22 cellular contexts compared by ENCODE assay signal in genomic region chr10:46035923-46036849, GRCh38. TPM values are rescaled to one million over a fixed set of nuclear protein-coding genes. Genes with fewer than 3 reads are reported as not detected.
DNase-seq lines count a peak whose midpoint lies in the region; ATAC-seq and TF ChIP-seq lines count a peak whose summit lies in the region.
"Had no signal": no experiment of that assay in that cellular context is flagged by ENCODE, and none has a peak within 500 bp of the region (broad histone marks: within the 10 kb centered on the region; RNA-seq: fewer than 3 reads in every experiment).

No MANE protein-coding gene starts in this region.

- TF ChIP-seq POLR2A in heart left ventricle (IDR thresholded peaks at IDR 0.05) = no peak

- peak; percentile 50 for DNase-seq in fibroblast of villous mesenchyme (ENCODE audit: low read depth)
- DNase-seq in renal cortical epithelial cell (ENCODE audit: low read depth) = peak; percentile 28
- no peak for DNase-seq in hepatic stellate cell (ENCODE audit: low spot score)
- DNase-seq in NCI-H2171 (lab: John Stamatoyannopoulos, UW) = no peak
- DNase-seq in heart left ventricle = no peak
- DNase-seq: activated CD8-positive, alpha-beta memory T cell treated with anti-CD3 and anti-CD28 coated beads, Interleukin-2, amount 50 U/mL, for 4 hours; activated naive CD4-positive, alpha-beta T cell treated with Interleukin-2 at 50 U/mL for 16 hours; DMS53; effector CD8-positive, alpha-beta T cell; immature natural killer cell; NCI-H2029 treated with DMSO at 0.1 percent for 48 hours; sigmoid colon; stimulated activated CD4-positive, alpha-beta T cell treated with anti-CD3 and anti-CD28 coated beads, Interleukin-4, amount 100 ng/mL, for 1 hour; stimulated activated CD8-positive, alpha-beta memory T cell treated with anti-CD3 and anti-CD28 coated beads, Interleukin-4, amount 100 ng/mL, for 48 hours; testis had no signal

- H3K4me1 ChIP-seq in HEK293 (ENCODE audit: control insufficient read depth, insufficient read depth, low read length) (no peaks in the 10 kb centered on the region), heart left ventricle (no peaks in the 10 kb centered on the region)
- H3K4me1 ChIP-seq: sigmoid colon had no signal

- H3K9me3 ChIP-seq in HEK293 (ENCODE audit: control insufficient read depth, insufficient read depth, low read depth, low read length) (no peaks in the 10 kb centered on the region), heart left ventricle (no peaks in the 10 kb centered on the region)
- H3K9me3 ChIP-seq: sigmoid colon, testis had no signal

- 59 to 76% (median 67%) methylated on average over 6 to 8 of the region's 8 CpGs for WGBS in heart left ventricle, 4 donors

- TF ChIP-seq CTCF in HEK293 (tag by site-specific recombination; IDR thresholded peaks at IDR 0.05) (0 out of 2 replicates have a peak, but pooled peaks have one; percentile 7), fibroblast of villous mesenchyme (IDR thresholded peaks at IDR 0.05; ENCODE audit: insufficient read depth, low read depth, low read length) (peak; percentile 32), heart left ventricle (IDR thresholded peaks at IDR 0.05) (no peak)

- H3K27ac ChIP-seq in HEK293 (ENCODE audit: extremely low read depth, low read depth, low read length) (no peak overlapping the region), heart left ventricle (no peak overlapping the region)
- H3K27ac ChIP-seq: sigmoid colon, testis had no signal

- ATAC-seq in SK-N-SH treated with all-trans-retinoic acid at 6 μM for 48 hours = peak; percentile 57; the same call in 2 of the 3 replicates
- no peak for ATAC-seq in heart left ventricle
- ATAC-seq: activated CD4-positive, CD25-positive, alpha-beta regulatory T cell treated with anti-CD3 and anti-CD28 coated beads, Interleukin-2, amount 50 U/mL, for 24 hours had no signal

- peaks cover 0 to 8% (median 0%) of the 10 kb centered on the region in 9 donors for H3K27me3 ChIP-seq in heart left ventricle
- H3K27me3 ChIP-seq: sigmoid colon, testis had no signal

- H3K4me3 ChIP-seq in HEK293 (ENCODE audit: low read depth, low read length) = no peak overlapping the region
- no peak overlapping the region for H3K4me3 ChIP-seq in fibroblast of villous mesenchyme (ENCODE audit: low read depth, low read length)
- no peak overlapping the region for H3K4me3 ChIP-seq in heart left ventricle
- H3K4me3 ChIP-seq: sigmoid colon, testis had no signal

- CTCF ChIA-PET in HEK293 (lab: Yijun Ruan, JAX) = interaction anchor here (0.7 kb wide), 1 partner anchor 12 kb away, joined by 3 read pairs; no protein-coding TSS in a partner anchor

- POLR2A ChIA-PET in HEK293 (lab: Yijun Ruan, JAX) = no interaction called here

- intact Hi-C loops in heart left ventricle (cut with DNase I) = loop anchor here in 1 of 10 donors (2.0 kb wide), 1 partner anchor 67 kb away; no protein-coding TSS in a partner anchor

- H3K36me3 ChIP-seq in HEK293 (ENCODE audit: control insufficient read depth in 2 of 2, insufficient read depth in 1 of 2, low read length in 2 of 2) (no peaks in the 10 kb centered on the region), heart left ventricle (no peaks in the 10 kb centered on the region)
- H3K36me3 ChIP-seq: sigmoid colon had no signal

TF ChIP-seq in HEK293, 187 proteins besides CTCF, POLR2A, EP300 and RAD21 (continues in another document):
- no peak for TF ChIP-seq ZNF791 (tag by site-specific recombination; IDR thresholded peaks at IDR 0.05)
- no peak for TF ChIP-seq ZSCAN4 (tag by site-specific recombination; IDR thresholded peaks at IDR 0.05)
- TF ChIP-seq ZNF112 (tag by site-specific recombination; IDR thresholded peaks at IDR 0.05) = no peak
- TF ChIP-seq ZNF211 (tag by site-specific recombination; IDR thresholded peaks at IDR 0.05; ENCODE audit: low read depth) = no peak
- TF ChIP-seq ZNF544 (tag by site-specific recombination; IDR thresholded peaks at IDR 0.05) = no peak
- TF ChIP-seq ZNF175 (tag by site-specific recombination; IDR thresholded peaks at IDR 0.05) = no peak
- no peak for TF ChIP-seq ZNF664 (tag by site-specific recombination; IDR thresholded peaks at IDR 0.05)
- no peak for TF ChIP-seq HOXA7 (CRISPR knock-in tag; IDR thresholded peaks at IDR 0.05; ENCODE audit: borderline replicate concordance)
- no peak for TF ChIP-seq KLF7 (tag by site-specific recombination; IDR thresholded peaks at IDR 0.05; ENCODE audit: borderline replicate concordance)

TF ChIP-seq in SK-N-SH treated with all-trans-retinoic acid at 6 μM for 48 hours, 23 proteins besides CTCF, POLR2A, EP300 and RAD21:
- no peak for TF ChIP-seq ZNF8 (CRISPR knock-in tag; IDR thresholded peaks at IDR 0.05)
- TF ChIP-seq PPARA (CRISPR knock-in tag; IDR thresholded peaks at IDR 0.05; ENCODE audit: borderline replicate concordance) = no peak
- no peak for TF ChIP-seq POU6F1 (CRISPR knock-in tag; IDR thresholded peaks at IDR 0.05; ENCODE audit: borderline replicate concordance, low read depth)
- no peak for TF ChIP-seq ZC3H10 (CRISPR knock-in tag; IDR thresholded peaks at IDR 0.05)
- no peak for TF ChIP-seq SNAI2 (CRISPR knock-in tag; IDR thresholded peaks at IDR 0.05)
- no peak for TF ChIP-seq ARNTL (CRISPR knock-in tag; IDR thresholded peaks at IDR 0.05; ENCODE audit: borderline replicate concordance, low read depth)
- TF ChIP-seq ESRRG (CRISPR knock-in tag; IDR thresholded peaks at IDR 0.05) = no peak
- TF ChIP-seq CSRNP3 (CRISPR knock-in tag; IDR thresholded peaks at IDR 0.05) = no peak
- no peak for TF ChIP-seq TCF4 (CRISPR knock-in tag; IDR thresholded peaks at IDR 0.05; ENCODE audit: borderline replicate concordance)
- no peak for TF ChIP-seq ZFP30 (CRISPR knock-in tag; IDR thresholded peaks at IDR 0.05)
- TF ChIP-seq RARB (CRISPR knock-in tag; IDR thresholded peaks at IDR 0.05) = no peak
- no peak for TF ChIP-seq PATZ1 (CRISPR knock-in tag; IDR thresholded peaks at IDR 0.05; ENCODE audit: borderline replicate concordance)
- TF ChIP-seq ISL1 (CRISPR knock-in tag; IDR thresholded peaks at IDR 0.05) = no peak
- TF ChIP-seq TOX (CRISPR knock-in tag; IDR thresholded peaks at IDR 0.05; ENCODE audit: borderline replicate concordance) = no peak

RNA-seq across cellular contexts. Expression of gene NCOA4, which starts 5.8 kb away (rescaled TPM):
- total RNA-seq in fibroblast of villous mesenchyme (163 and 256 TPM in 2 replicates), renal cortical epithelial cell (265 and 272 TPM in 2 replicates), heart left ventricle (100 to 1,000 TPM; 187 to 296 (median 256) TPM)
- polyA plus RNA-seq in heart left ventricle = 100 to 1,000 TPM in 1 of 2 donors, 10 to 100 TPM in 1; 55.1 to 109 TPM

RNA-seq across cellular contexts. Expression of gene MSMB, which starts 9.9 kb away (rescaled TPM):
- total RNA-seq in fibroblast of villous mesenchyme (not detected in 2 replicates), renal cortical epithelial cell (not detected in 2 replicates), heart left ventricle (not detected)
- polyA plus RNA-seq in heart left ventricle = not detected
- total RNA-seq: frontal cortex, mesenteric fat pad, neural crest cell, sigmoid colon had no signal
- polyA plus RNA-seq: CD14-positive monocyte, immature natural killer cell, sigmoid colon had no signal

Comparison
In these comparisons a context has a peak if more than half of its experiments do, and no peak if none do; other contexts are left out.
1. CTCF ChIP-seq: peak in HEK293 (single experiment) and fibroblast of villous mesenchyme (single experiment); none in heart left ventricle (0 of 12).
2. DNase-seq: peak in fibroblast of villous mesenchyme (single experiment) and renal cortical epithelial cell (single experiment); none in hepatic stellate cell (single experiment), NCI-H2171 (single experiment) and heart left ventricle (0 of 5).